16 cellular contexts compared by ENCODE assay signal in genomic region chr13:110600261-110600819, GRCh38.
"Had no signal": no experiment of that assay in that cellular context is flagged by ENCODE, and none has a peak within 500 bp of the region (broad histone marks: within the 10 kb centered on the region; RNA-seq: fewer than 3 reads in every experiment).

No MANE protein-coding gene starts in this region.

- H3K4me1 Mint-ChIP-seq: activated CD4-positive, alpha-beta T cell treated with anti-CD3 and anti-CD28 coated beads for 36 hours; naive thymus-derived CD4-positive, alpha-beta T cell had no signal

- H3K9me3 Mint-ChIP-seq: activated CD4-positive, alpha-beta memory T cell treated with anti-CD3 and anti-CD28 coated beads for 36 hours; stimulated activated memory B cell treated with anti-CD40 and anti-IgM and Interleukin-4, amounts not matched to agents 10 μg/mL and 1 μg/mL and 100 μg/mL, for 72 hours had no signal

- H3K27ac Mint-ChIP-seq: activated CD4-positive, alpha-beta memory T cell treated with anti-CD3 and anti-CD28 coated beads for 36 hours; activated CD4-positive, alpha-beta T cell treated with anti-CD3 and anti-CD28 coated beads for 36 hours; activated naive CD8-positive, alpha-beta T cell; stimulated activated memory B cell treated with anti-CD40 and anti-IgM and Interleukin-4, amounts not matched to agents 10 μg/mL and 1 μg/mL and 100 μg/mL, for 72 hours had no signal

- H3K27me3 ChIP-seq: colonic mucosa, esophagus squamous epithelium had no signal

- H3K9me3 ChIP-seq: colonic mucosa, esophagus squamous epithelium, lower lobe of right lung, tibial artery had no signal

- H3K36me3 ChIP-seq: colonic mucosa, esophagus squamous epithelium, lower lobe of right lung, tibial artery had no signal

- H3K4me3 ChIP-seq: colonic mucosa, esophagus squamous epithelium, lower lobe of right lung, tibial artery had no signal

- H3K4me3 Mint-ChIP-seq: activated CD4-positive, alpha-beta memory T cell treated with anti-CD3 and anti-CD28 coated beads for 36 hours; activated CD4-positive, alpha-beta T cell treated with anti-CD3 and anti-CD28 coated beads for 36 hours; activated naive CD8-positive, alpha-beta T cell; naive thymus-derived CD4-positive, alpha-beta T cell; stimulated activated memory B cell treated with anti-CD40 and anti-IgM and Interleukin-4, amounts not matched to agents 10 μg/mL and 1 μg/mL and 100 μg/mL, for 72 hours had no signal

- H3K36me3 Mint-ChIP-seq: activated CD4-positive, alpha-beta memory T cell treated with anti-CD3 and anti-CD28 coated beads for 36 hours; activated naive CD8-positive, alpha-beta T cell; naive thymus-derived CD4-positive, alpha-beta T cell; stimulated activated memory B cell treated with anti-CD40 and anti-IgM and Interleukin-4, amounts not matched to agents 10 μg/mL and 1 μg/mL and 100 μg/mL, for 72 hours had no signal

- DNase-seq: activated CD4-positive, alpha-beta memory T cell treated with anti-CD3 and anti-CD28 coated beads for 36 hours; activated CD4-positive, alpha-beta T cell treated with anti-CD3 and anti-CD28 coated beads for 36 hours; activated gamma-delta T cell; activated T-cell treated with anti-CD3 and anti-CD28 coated beads, Interleukin-2, amount 50 U/mL, for 48 hours; amniotic stem cell; colonic mucosa; esophagus squamous epithelium; hypothalamus; lower lobe of right lung; naive thymus-derived CD4-positive, alpha-beta T cell; nucleus accumbens; T-helper 1 cell; T1000; tibial artery had no signal

- H3K4me1 ChIP-seq: colonic mucosa, lower lobe of right lung, tibial artery had no signal

- H3K27me3 Mint-ChIP-seq: stimulated activated memory B cell treated with anti-CD40 and anti-IgM and Interleukin-4, amounts not matched to agents 10 μg/mL and 1 μg/mL and 100 μg/mL, for 72 hours had no signal

- H3K27ac ChIP-seq: colonic mucosa, esophagus squamous epithelium, lower lobe of right lung, tibial artery had no signal
